Comparison of ENCODE assay signal across 30 cellular contexts in genomic region chr10:54559498-54559897, GRCh38.
A peak's percentile ranks its signal among the peaks of the same experiment; 100 is the strongest.
DNase-seq lines count a peak whose midpoint lies in the region; ATAC-seq, FAIRE-seq and TF ChIP-seq lines count a peak whose summit lies in the region.
"Had no signal": no experiment of that assay in that cellular context is flagged by ENCODE, and none has a peak within 500 bp of the region (broad histone marks: within the 10 kb centered on the region; RNA-seq: fewer than 3 reads in every experiment).

No MANE protein-coding gene starts in this region.

- H3K4me2 ChIP-seq in astrocyte (ENCODE audit: low read length): no peak overlapping the region
- H3K4me2 ChIP-seq: BLaER1 treated with 17β-estradiol and CSF1 and Interleukin-3, amounts not matched to agents 10 nM and 100 nM; hepatocyte had no signal

- H4K20me1 ChIP-seq in astrocyte (ENCODE audit: insufficient read depth, low read length): no peaks in the 10 kb centered on the region
- H4K20me1 ChIP-seq: BLaER1 treated with 17β-estradiol and CSF1 and Interleukin-3, amounts not matched to agents 10 nM and 100 nM had no signal

- peaks cover 19% of the 10 kb centered on the region for H3K4me1 Mint-ChIP-seq in astrocyte (ENCODE audit: low read depth, unreplicated experiment)
- H3K4me1 Mint-ChIP-seq: activated naive CD8-positive, alpha-beta T cell treated with anti-CD3 and anti-CD28 coated beads for 36 hours; H9; naive B cell; stimulated activated naive CD8-positive, alpha-beta T cell treated with anti-CD3 and anti-CD28 coated beads, Interleukin-15, amount 100 ng/mL, for 72 hours had no signal

- TF ChIP-seq CTCF in astrocyte (IDR thresholded peaks at IDR 0.05; ENCODE audit: insufficient read depth, low read depth, low read length) (no peak), fibroblast of pulmonary artery (IDR thresholded peaks at IDR 0.05; ENCODE audit: low read length, missing control alignments) (no peak), retinal pigment epithelial cell (conservative IDR thresholded peaks at IDR 0.05; ENCODE audit: low read depth, low read length) (no peak)

- no peaks in the 10 kb centered on the region for H3K9me3 Mint-ChIP-seq in astrocyte (ENCODE audit: unreplicated experiment)
- H3K9me3 Mint-ChIP-seq: H9 had no signal

- DNase-seq in HS-5 (ENCODE audit: low read depth): peak; percentile 54
- DNase-seq in astrocyte (ENCODE audit: low read depth): peak; percentile 88
- peak; percentile 5 for DNase-seq in fibroblast of pulmonary artery (ENCODE audit: low read depth)
- peak; percentile 26 for DNase-seq in retinal pigment epithelial cell (ENCODE audit: low read depth)
- DNase-seq in head of caudate nucleus: no peak
- no peak for DNase-seq in NCI-H1417 (lab: John Stamatoyannopoulos, UW)
- DNase-seq: activated CD4-positive, alpha-beta T cell treated with anti-CD3 and anti-CD28 coated beads for 1 hour; activated CD8-positive, alpha-beta T cell treated with anti-CD3 and anti-CD28 coated beads for 36 hours; activated naive CD8-positive, alpha-beta T cell treated with anti-CD3 and anti-CD28 coated beads for 36 hours; body of pancreas; DMS53; foreskin melanocyte; H9; naive B cell; NCI-H1092 treated with DMSO at 0.1 percent for 48 hours; NCI-H2029; NCI-H526 treated with DMSO at 0.1 percent for 48 hours; nucleus accumbens; stimulated activated naive CD8-positive, alpha-beta T cell treated with anti-CD3 and anti-CD28 coated beads, Interleukin-15, amount 100 ng/mL, for 72 hours had no signal

- H3K27ac Mint-ChIP-seq in astrocyte (ENCODE audit: unreplicated experiment): peak overlapping the region; percentile 75
- H3K27ac Mint-ChIP-seq: activated CD8-positive, alpha-beta T cell treated with anti-CD3 and anti-CD28 coated beads for 36 hours; activated naive CD8-positive, alpha-beta T cell treated with anti-CD3 and anti-CD28 coated beads for 36 hours; H9; naive B cell; stimulated activated naive CD8-positive, alpha-beta T cell treated with anti-CD3 and anti-CD28 coated beads, Interleukin-15, amount 100 ng/mL, for 72 hours; T-helper 1 cell treated with Interleukin-12 subunit alpha and Interleukin-12 subunit beta and Interleukin-4 antibody, amounts not matched to agents 30 μg/mL and 1 μg/mL, for 36 hours had no signal

- no peaks in the 10 kb centered on the region for H3K9me3 ChIP-seq in astrocyte (ENCODE audit: insufficient read depth, low read depth, low read length)
- H3K9me3 ChIP-seq: BLaER1 treated with 17β-estradiol and CSF1 and Interleukin-3, amounts not matched to agents 10 nM and 100 nM; body of pancreas; prostate gland; tibial nerve had no signal

- no peak overlapping the region for H3K4me3 Mint-ChIP-seq in astrocyte (ENCODE audit: unreplicated experiment)
- H3K4me3 Mint-ChIP-seq: activated CD8-positive, alpha-beta T cell treated with anti-CD3 and anti-CD28 coated beads for 36 hours; activated naive CD8-positive, alpha-beta T cell treated with anti-CD3 and anti-CD28 coated beads for 36 hours; H9; naive B cell; stimulated activated naive CD8-positive, alpha-beta T cell treated with anti-CD3 and anti-CD28 coated beads, Interleukin-15, amount 100 ng/mL, for 72 hours; T-helper 1 cell treated with Interleukin-12 subunit alpha and Interleukin-12 subunit beta and Interleukin-4 antibody, amounts not matched to agents 30 μg/mL and 1 μg/mL, for 36 hours had no signal

- no peak overlapping the region for H2AFZ ChIP-seq in astrocyte (ENCODE audit: low read depth, low read length)
- H2AFZ ChIP-seq: hepatocyte had no signal

- H3K27me3 Mint-ChIP-seq in astrocyte (ENCODE audit: low read depth, unreplicated experiment): no peaks in the 10 kb centered on the region
- H3K27me3 Mint-ChIP-seq: activated CD8-positive, alpha-beta T cell treated with anti-CD3 and anti-CD28 coated beads for 36 hours; activated naive CD8-positive, alpha-beta T cell treated with anti-CD3 and anti-CD28 coated beads for 36 hours; naive B cell; stimulated activated naive CD8-positive, alpha-beta T cell treated with anti-CD3 and anti-CD28 coated beads, Interleukin-15, amount 100 ng/mL, for 72 hours had no signal

- FAIRE-seq in astrocyte (lab: Jason Lieb, UNC): no peak
- FAIRE-seq: G401.6, GM19239, RCC 7860 had no signal

- H3K4me3 ChIP-seq in astrocyte (ENCODE audit: insufficient read depth, low read depth, low read length) (no peak overlapping the region), fibroblast of pulmonary artery (replicated peaks; ENCODE audit: low read depth, low read length) (no peak overlapping the region), retinal pigment epithelial cell (ENCODE audit: low read length) (no peak overlapping the region)
- H3K4me3 ChIP-seq: BLaER1 treated with 17β-estradiol and CSF1 and Interleukin-3, amounts not matched to agents 10 nM and 100 nM; body of pancreas; hepatocyte; prostate gland; tibial nerve had no signal

- no peaks in the 10 kb centered on the region for H3K36me3 ChIP-seq in astrocyte (ENCODE audit: insufficient read depth, low read length)
- H3K36me3 ChIP-seq: BLaER1 treated with 17β-estradiol and CSF1 and Interleukin-3, amounts not matched to agents 10 nM and 100 nM; prostate gland; tibial nerve had no signal

- no peaks in the 10 kb centered on the region for H3K36me3 Mint-ChIP-seq in astrocyte (ENCODE audit: low read depth, unreplicated experiment)
- H3K36me3 Mint-ChIP-seq: activated naive CD8-positive, alpha-beta T cell treated with anti-CD3 and anti-CD28 coated beads for 36 hours; naive B cell had no signal

- ATAC-seq in GM18873 (IDR thresholded peaks at IDR 0.05; ENCODE audit: low FRiP score, unreplicated experiment): no peak
- ATAC-seq: activated CD8-positive, alpha-beta T cell treated with anti-CD3 and anti-CD28 coated beads for 36 hours; body of pancreas; left lobe of liver; stimulated activated naive CD8-positive, alpha-beta T cell treated with anti-CD3 and anti-CD28 coated beads, Interleukin-15, amount 100 ng/mL, for 72 hours had no signal

- peak overlapping the region; percentile 7 for H3K27ac ChIP-seq in astrocyte (ENCODE audit: low read depth, low read length)
- H3K27ac ChIP-seq: BLaER1 treated with 17β-estradiol and CSF1 and Interleukin-3, amounts not matched to agents 10 nM and 100 nM; body of pancreas; epithelial cell of prostate; hepatocyte; prostate gland; tibial nerve had no signal

- H3K4me1 ChIP-seq in astrocyte (ENCODE audit: insufficient read depth, low read length): no peaks in the 10 kb centered on the region
- H3K4me1 ChIP-seq: BLaER1 treated with 17β-estradiol and CSF1 and Interleukin-3, amounts not matched to agents 10 nM and 100 nM; body of pancreas; prostate gland; tibial nerve had no signal

- intact Hi-C loops in head of caudate nucleus (cut with DNase I): no loop called here

- H3K9ac ChIP-seq in astrocyte (ENCODE audit: low read length): no peak overlapping the region
- H3K9ac ChIP-seq: BLaER1 treated with 17β-estradiol and CSF1 and Interleukin-3, amounts not matched to agents 10 nM and 100 nM had no signal

- no peaks in the 10 kb centered on the region for H3K79me2 ChIP-seq in astrocyte (ENCODE audit: insufficient read depth, low read length)
- H3K79me2 ChIP-seq: hepatocyte had no signal

- H3K27me3 ChIP-seq in astrocyte (ENCODE audit: insufficient read depth, low read length): no peaks in the 10 kb centered on the region
- H3K27me3 ChIP-seq: BLaER1 treated with 17β-estradiol and CSF1 and Interleukin-3, amounts not matched to agents 10 nM and 100 nM; body of pancreas; hepatocyte; tibial nerve had no signal

Comparison
In these comparisons a context has a peak if more than half of its experiments do, and no peak if none do; other contexts are left out.
1. DNase-seq: peak in HS-5 (single experiment), astrocyte (single experiment), fibroblast of pulmonary artery (single experiment) and retinal pigment epithelial cell (single experiment); none in head of caudate nucleus (0 of 42) and NCI-H1417 (0 of 3).